In genomic region chr5:142529626-142530278, GRCh38 we compare ENCODE assay signal across 20 cellular contexts.
DNase-seq lines count a peak whose midpoint lies in the region; ATAC-seq, FAIRE-seq and TF ChIP-seq lines count a peak whose summit lies in the region.
"Had no signal": no experiment of that assay in that cellular context is flagged by ENCODE, and none has a peak within 500 bp of the region (broad histone marks: within the 10 kb centered on the region; RNA-seq: fewer than 3 reads in every experiment).

No MANE protein-coding gene starts in this region.

- peaks cover 1% of the 10 kb centered on the region for H3K9me3 Mint-ChIP-seq in activated naive CD8-positive, alpha-beta T cell treated with anti-CD3 and anti-CD28 coated beads, Interleukin-2, amount 50 U/mL, for 24 hours
- H3K9me3 Mint-ChIP-seq: effector memory CD8-positive, alpha-beta T cell had no signal

- no peak for TF ChIP-seq CTCF in keratinocyte (optimal IDR thresholded peaks at IDR 0.05 in 1 of 3, IDR thresholded peaks at IDR 0.05 in 1 of 3, conservative IDR thresholded peaks at IDR 0.05 in 1 of 3; ENCODE audit: extremely low read depth in 1 of 3, insufficient read depth in 2 of 3, low read length in 3 of 3)
- no peak for TF ChIP-seq CTCF in colonic mucosa (IDR thresholded peaks at IDR 0.05)
- TF ChIP-seq CTCF in coronary artery (IDR thresholded peaks at IDR 0.05) = no peak

- no peaks in the 10 kb centered on the region for H3K27me3 ChIP-seq in keratinocyte (ENCODE audit: control insufficient read depth, extremely low read depth, insufficient read depth, low read length)
- H3K27me3 ChIP-seq in colonic mucosa = no peaks in the 10 kb centered on the region
- H3K27me3 ChIP-seq: upper lobe of right lung had no signal

- H3K36me3 ChIP-seq in keratinocyte (ENCODE audit: control insufficient read depth in 2 of 2, extremely low read depth in 1 of 2, insufficient read depth in 2 of 2, low read length in 2 of 2) = no peaks in the 10 kb centered on the region
- no peaks in the 10 kb centered on the region for H3K36me3 ChIP-seq in colonic mucosa
- H3K36me3 ChIP-seq: lower lobe of right lung, upper lobe of right lung had no signal

- H3K27me3 Mint-ChIP-seq in activated naive CD8-positive, alpha-beta T cell treated with anti-CD3 and anti-CD28 coated beads, Interleukin-2, amount 50 U/mL, for 24 hours = no peaks in the 10 kb centered on the region

- peaks cover 10% of the 10 kb centered on the region for H3K4me1 Mint-ChIP-seq in activated naive CD8-positive, alpha-beta T cell treated with anti-CD3 and anti-CD28 coated beads, Interleukin-2, amount 50 U/mL, for 24 hours

- dilution Hi-C loops in keratinocyte (cut with MboI; ENCODE audit: extremely low pct_ligation_motif_present, low sequenced_read_pairs) = no loop called here

- no peaks in the 10 kb centered on the region for H4K20me1 ChIP-seq in keratinocyte (ENCODE audit: control insufficient read depth, extremely low read depth, insufficient read depth, low read length)

- H3K9me3 ChIP-seq in keratinocyte (ENCODE audit: control insufficient read depth, low read depth, low read length) = peaks cover 2% of the 10 kb centered on the region
- no peaks in the 10 kb centered on the region for H3K9me3 ChIP-seq in colonic mucosa
- H3K9me3 ChIP-seq: upper lobe of right lung had no signal

- H3K4me3 ChIP-seq in keratinocyte (ENCODE audit: control insufficient read depth in 2 of 3, extremely low read depth in 1 of 3, insufficient read depth in 2 of 3, low read depth in 1 of 3, low read length in 3 of 3) (peak overlapping the region in 1 of 3 experiments; percentile 32), colonic mucosa (no peak overlapping the region), coronary artery (no peak overlapping the region)
- H3K4me3 ChIP-seq: lower lobe of right lung, upper lobe of right lung had no signal

- peak; percentile 15 for DNase-seq in ACHN
- DNase-seq in HT-29 (ENCODE audit: low spot score) = peak; percentile 71
- peak; percentile 84 for DNase-seq in amniotic epithelial cell (ENCODE audit: low read depth)
- DNase-seq in keratinocyte (ENCODE audit: low read depth, low spot score) = peak; percentile 95
- no peak for DNase-seq in activated naive CD8-positive, alpha-beta T cell treated with anti-CD3 and anti-CD28 coated beads, Interleukin-2, amount 50 U/mL, for 24 hours
- DNase-seq in colonic mucosa = no peak
- no peak for DNase-seq in coronary artery (ENCODE audit: low spot score)
- no peak for DNase-seq in frontal cortex (ENCODE audit: low spot score in 2 of 2)
- DNase-seq: activated CD4-positive, alpha-beta T cell treated with anti-CD3 and anti-CD28 coated beads for 1 hour; activated T-cell treated with anti-CD3 and anti-CD28 coated beads, Interleukin-2, amount 50 U/mL, for 4 hours; aorta; effector memory CD8-positive, alpha-beta T cell; hypothalamus; lower lobe of right lung; NCI-H187 treated with DMSO at 0.1 percent for 48 hours; nucleus accumbens; stimulated activated CD8-positive, alpha-beta memory T cell treated with anti-CD3 and anti-CD28 coated beads, Interleukin-4, amount 100 ng/mL, for 48 hours; upper lobe of right lung had no signal

- no peak overlapping the region for H3K9ac ChIP-seq in keratinocyte (ENCODE audit: control insufficient read depth, extremely low read depth, insufficient read depth, low read length)
- no peak overlapping the region for H3K9ac ChIP-seq in colonic mucosa (ENCODE audit: low read depth in 2 of 2, low read length in 2 of 2)

- peak; percentile 95 for FAIRE-seq in keratinocyte (lab: Jason Lieb, UNC)
- FAIRE-seq in frontal cortex (lab: Jason Lieb, UNC) = no peak
- FAIRE-seq: GM18507 had no signal

- peaks cover 12% of the 10 kb centered on the region for H3K4me1 ChIP-seq in keratinocyte (ENCODE audit: control insufficient read depth, extremely low read depth, insufficient read depth, low read length)
- no peaks in the 10 kb centered on the region for H3K4me1 ChIP-seq in colonic mucosa
- H3K4me1 ChIP-seq: lower lobe of right lung had no signal

- H3K4me3 Mint-ChIP-seq in activated naive CD8-positive, alpha-beta T cell treated with anti-CD3 and anti-CD28 coated beads, Interleukin-2, amount 50 U/mL, for 24 hours = no peak overlapping the region
- H3K4me3 Mint-ChIP-seq: activated T-cell treated with anti-CD3 and anti-CD28 coated beads, Interleukin-2, amount 50 U/mL, for 4 hours; effector memory CD8-positive, alpha-beta T cell; IgD-negative memory B cell had no signal

- H3K36me3 Mint-ChIP-seq in activated naive CD8-positive, alpha-beta T cell treated with anti-CD3 and anti-CD28 coated beads, Interleukin-2, amount 50 U/mL, for 24 hours (ENCODE audit: low read depth) = no peaks in the 10 kb centered on the region
- H3K36me3 Mint-ChIP-seq: IgD-negative memory B cell had no signal

- in situ Hi-C loops in ACHN (cut with HindIII; ENCODE audit: low pct_ligation_motif_present, low pct_unique_long_range_greater_than_20kb, low sequenced_read_pairs) = loop anchor here (25.0 kb wide), 1 partner anchor 342 kb away; no protein-coding TSS in a partner anchor

- H2AFZ ChIP-seq in keratinocyte (ENCODE audit: control insufficient read depth, low read length) = peak overlapping the region; percentile 69

- H3K27ac ChIP-seq in keratinocyte (ENCODE audit: control insufficient read depth, insufficient read depth, low read length) = peak overlapping the region; percentile 85
- no peak overlapping the region for H3K27ac ChIP-seq in colonic mucosa
- no peak overlapping the region for H3K27ac ChIP-seq in coronary artery
- H3K27ac ChIP-seq: lower lobe of right lung, upper lobe of right lung had no signal

- no peaks in the 10 kb centered on the region for H3K9me1 ChIP-seq in keratinocyte (ENCODE audit: control insufficient read depth, extremely low read depth, insufficient read depth, low read length)

- no peaks in the 10 kb centered on the region for H3K79me2 ChIP-seq in keratinocyte (ENCODE audit: control insufficient read depth, insufficient read depth, low read length)

- ATAC-seq in activated naive CD8-positive, alpha-beta T cell treated with anti-CD3 and anti-CD28 coated beads, Interleukin-2, amount 50 U/mL, for 24 hours = no peak
- ATAC-seq: effector memory CD8-positive, alpha-beta T cell; lower lobe of right lung; upper lobe of right lung had no signal

- no peak overlapping the region for H3K27ac Mint-ChIP-seq in activated naive CD8-positive, alpha-beta T cell treated with anti-CD3 and anti-CD28 coated beads, Interleukin-2, amount 50 U/mL, for 24 hours
- H3K27ac Mint-ChIP-seq: effector memory CD8-positive, alpha-beta T cell; IgD-negative memory B cell had no signal

- intact Hi-C loops in colonic mucosa (cut with DNase I) = no loop called here

- H3K4me2 ChIP-seq in keratinocyte (ENCODE audit: control insufficient read depth, extremely low read depth, insufficient read depth, low read depth, low read length) = peak overlapping the region; percentile 70

Comparison
In these comparisons a context has a peak if more than half of its experiments do, and no peak if none do; other contexts are left out.
1. DNase-seq: peak in ACHN (single experiment), HT-29 (single experiment), amniotic epithelial cell (single experiment) and keratinocyte (single experiment); none in activated naive CD8-positive, alpha-beta T cell treated with anti-CD3 and anti-CD28 coated beads, Interleukin-2, amount 50 U/mL, for 24 hours (single experiment), colonic mucosa (single experiment), coronary artery (single experiment) and frontal cortex (0 of 2).